ENCODE assay signal across 8 cellular contexts in genomic region chr11:61892085-61892370, GRCh38. TPM values are rescaled to one million over a fixed set of nuclear protein-coding genes. Genes with fewer than 3 reads are reported as not detected.
DNase-seq lines count a peak whose midpoint lies in the region; ATAC-seq, FAIRE-seq and TF ChIP-seq lines count a peak whose summit lies in the region.

No MANE protein-coding gene starts in this region.

- no peaks in the 10 kb centered on the region for H3K27me3 ChIP-seq in endocrine pancreas (ENCODE audit: control insufficient read depth, insufficient read depth, low read length)

- peak overlapping the region; percentile 82 to 91 for H3K27ac ChIP-seq in A549

- WGBS in A549 (ENCODE audit: missing lambda C conversion rate): 73% methylated on average over 10 of the region's 12 CpGs

- DNase-seq in A549 (ENCODE audit: low read depth in 1 of 2, low spot score in 1 of 2): no peak
- peak; percentile 44 for DNase-seq in NCI-H510A treated with DMSO at 0.1 percent for 48 hours (lab: John Stamatoyannopoulos, UW)
- no peak for DNase-seq in osteocyte (ENCODE audit: extremely low spot score, unreplicated experiment)
- DNase-seq in COLO829 (ENCODE audit: low spot score): no peak
- no peak for DNase-seq in NCI-H1694 treated with DMSO at 0.1 percent for 48 hours (lab: John Stamatoyannopoulos, UW)
- no peak for DNase-seq in foreskin melanocyte

- peak overlapping the region; percentile 73 for H3K4me3 ChIP-seq in A549
- H3K4me3 ChIP-seq in endocrine pancreas (ENCODE audit: control insufficient read depth, insufficient read depth, low read length): no peak overlapping the region

- POLR2A ChIA-PET in A549 (lab: Yijun Ruan, JAX): no interaction called here

- H3K9ac ChIP-seq in endocrine pancreas (ENCODE audit: control insufficient read depth, insufficient read depth, low read length): peak overlapping the region; percentile 31

- H3K27ac Mint-ChIP-seq in osteocyte (ENCODE audit: unreplicated experiment): peak overlapping the region; percentile 60

- no peak for TF ChIP-seq EP300 in A549 (IDR thresholded peaks at IDR 0.05)

- H3K36me3 Mint-ChIP-seq in osteocyte (ENCODE audit: unreplicated experiment): peaks cover 14% of the 10 kb centered on the region

- TF ChIP-seq CTCF in A549 (IDR thresholded peaks at IDR 0.05) (no peak; the same call in 2 of the 3 replicates), osteocyte (IDR thresholded peaks at IDR 0.05) (peak; percentile 6)

- FAIRE-seq in A549 (lab: Jason Lieb, UNC): no peak

- no peaks in the 10 kb centered on the region for H3K9me3 Mint-ChIP-seq in osteocyte (ENCODE audit: unreplicated experiment)

- H3K36me3 ChIP-seq in endocrine pancreas (ENCODE audit: control insufficient read depth, insufficient read depth, low read length): no peaks in the 10 kb centered on the region

- TF ChIP-seq POLR2A in A549 (IDR thresholded peaks at IDR 0.05; ENCODE audit: low read length): no peak

- H3K9me3 ChIP-seq in A549 (peaks cover 1% of the 10 kb centered on the region; the same call in 1 of the 3 replicates), endocrine pancreas (ENCODE audit: control insufficient read depth, low read length) (no peaks in the 10 kb centered on the region)

- no peak for TF ChIP-seq RAD21 in A549 (conservative IDR thresholded peaks at IDR 0.05 in 1 of 2, IDR thresholded peaks at IDR 0.05 in 1 of 2)

- peaks cover 39% of the 10 kb centered on the region for H3K4me1 ChIP-seq in A549
- H3K4me1 ChIP-seq in endocrine pancreas (ENCODE audit: control insufficient read depth, insufficient read depth, low read length): no peaks in the 10 kb centered on the region

- H3K4me1 Mint-ChIP-seq in osteocyte (ENCODE audit: unreplicated experiment): peaks cover 46% of the 10 kb centered on the region

- peak overlapping the region; percentile 54 for H3K4me3 Mint-ChIP-seq in osteocyte (ENCODE audit: unreplicated experiment)

- peak in 1 of 2 experiments; percentile 36; a peak in 4 of 6 replicates for ATAC-seq in A549
- peak; percentile 40 for ATAC-seq in GM19023 (IDR thresholded peaks at IDR 0.05; ENCODE audit: unreplicated experiment)

- no peaks in the 10 kb centered on the region for H3K27me3 Mint-ChIP-seq in osteocyte (ENCODE audit: unreplicated experiment)

- CTCF ChIA-PET in A549 (lab: Yijun Ruan, JAX): interaction anchor here (0.7 to 16.0 kb wide), 4 partner anchors 20 to 190 kb away, joined by 3 to 124 read pairs (median 8); no protein-coding TSS in a partner anchor

- peak overlapping the region; percentile 92 for H3K4me2 ChIP-seq in A549

TF ChIP-seq in A549, 52 proteins besides CTCF, POLR2A, EP300 and RAD21:
- TF ChIP-seq CHD4 (IDR thresholded peaks at IDR 0.05; ENCODE audit: borderline replicate concordance): no peak
- TF ChIP-seq HOXB13 (CRISPR knock-in tag; IDR thresholded peaks at IDR 0.05; ENCODE audit: low read depth): no peak
- no peak for TF ChIP-seq HOXB5 (CRISPR knock-in tag; IDR thresholded peaks at IDR 0.05)
- no peak for TF ChIP-seq MAFK (IDR thresholded peaks at IDR 0.05; ENCODE audit: partially characterized antibody)
- TF ChIP-seq CBX2 (IDR thresholded peaks at IDR 0.05; ENCODE audit: borderline replicate concordance, low read depth): no peak
- TF ChIP-seq HMGXB4 (CRISPR knock-in tag; IDR thresholded peaks at IDR 0.05; ENCODE audit: borderline replicate concordance): no peak
- no peak for TF ChIP-seq HES2 (IDR thresholded peaks at IDR 0.05)
- TF ChIP-seq TP53 (CRISPR knock-in tag; IDR thresholded peaks at IDR 0.05): no peak
- TF ChIP-seq TFCP2L1 (CRISPR knock-in tag; IDR thresholded peaks at IDR 0.05): no peak
- TF ChIP-seq MAX (IDR thresholded peaks at IDR 0.05): no peak
- no peak for TF ChIP-seq RCOR1 (IDR thresholded peaks at IDR 0.05; ENCODE audit: low read depth, low read length)
- no peak for TF ChIP-seq ESRRA (IDR thresholded peaks at IDR 0.05; ENCODE audit: borderline replicate concordance, low read length)
- no peak for TF ChIP-seq BCL3 (IDR thresholded peaks at IDR 0.05)
- no peak for TF ChIP-seq NFE2L2 (conservative IDR thresholded peaks at IDR 0.05; ENCODE audit: low read length)

RNA-seq across cellular contexts. Expression of gene FADS3, which starts 0.7 kb away (rescaled TPM):
- polyA plus RNA-seq in A549 (2011; rRNA removed) (17.5 and 22.3 TPM in 2 replicates), A549 (2017; fragmentation: RNase III; extraction: RNeasy Plus Mini Kit Qiagen cat#74134 plus additional on column Dnase treatment) (36.3 to 43.5 TPM (median 42.9 TPM) in 3 replicates)
- 44.6 and 54.6 TPM in 2 replicates for polyA plus RNA-seq in A549 (2012; cell fraction: cytosol; rRNA removed)
- polyA plus RNA-seq in A549 (2012; cell fraction: nucleus; rRNA removed): 235 and 296 TPM in 2 replicates
- polyA minus RNA-seq in A549 (2011; rRNA and poly(A)+ RNA removed): 30.0 and 30.5 TPM in 2 replicates
- 117 and 118 TPM in 2 replicates for total RNA-seq in osteocyte

RNA-seq across cellular contexts. Expression of gene RAB3IL1, which starts 25.3 kb away (rescaled TPM):
- polyA plus RNA-seq in A549 (2011; rRNA removed): 3.8 and 5.8 TPM in 2 replicates
- polyA plus RNA-seq in A549 (2012; cell fraction: cytosol; rRNA removed): 8.7 and 11.4 TPM in 2 replicates
- 10.1 and 10.9 TPM in 2 replicates for polyA plus RNA-seq in A549 (2012; cell fraction: nucleus; rRNA removed)
- 5.0 to 6.6 TPM (median 6.2 TPM) in 3 replicates for polyA plus RNA-seq in A549 (2017; fragmentation: RNase III; extraction: RNeasy Plus Mini Kit Qiagen cat#74134 plus additional on column Dnase treatment)
- 2.6 and 4.4 TPM in 2 replicates for polyA minus RNA-seq in A549 (2011; rRNA and poly(A)+ RNA removed)
- 44.2 and 49.2 TPM in 2 replicates for total RNA-seq in osteocyte

RNA-seq across cellular contexts. Expression of gene BEST1, which starts 58.1 kb away (rescaled TPM):
- 1.2 and 1.5 TPM in 2 replicates for polyA plus RNA-seq in A549 (2011; rRNA removed)
- 0.23 and 0.29 TPM in 2 replicates for polyA plus RNA-seq in A549 (2012; cell fraction: cytosol; rRNA removed)
- polyA plus RNA-seq in A549 (2012; cell fraction: nucleus; rRNA removed): 0.22 and 0.32 TPM in 2 replicates
- 0.98 to 2.1 TPM (median 1.9 TPM) in 3 replicates for polyA plus RNA-seq in A549 (2017; fragmentation: RNase III; extraction: RNeasy Plus Mini Kit Qiagen cat#74134 plus additional on column Dnase treatment)
- 2.0 and 2.2 TPM in 2 replicates for polyA minus RNA-seq in A549 (2011; rRNA and poly(A)+ RNA removed)
- total RNA-seq in osteocyte: 0.81 and 2.0 TPM in 2 replicates
